21 cellular contexts compared by ENCODE assay signal in genomic region chrX:153930011-153930910, GRCh38. TPM values are rescaled to one million over a fixed set of nuclear protein-coding genes. Genes with fewer than 3 reads are reported as not detected.
DNase-seq lines count a peak whose midpoint lies in the region; ATAC-seq and TF ChIP-seq lines count a peak whose summit lies in the region.
"Had no signal": no experiment of that assay in that cellular context is flagged by ENCODE, and none has a peak within 500 bp of the region (broad histone marks: within the 10 kb centered on the region; RNA-seq: fewer than 3 reads in every experiment).

No MANE protein-coding gene starts in this region.

- H3K36me3 ChIP-seq in upper lobe of left lung: peaks cover 0 to 33% (median 11%) of the 10 kb centered on the region in 4 donors

- DNase-seq in activated naive CD4-positive, alpha-beta T cell treated with anti-CD3 and anti-CD28 coated beads, Interleukin-2, amount 10 ng/mL, durations not matched to agents 7 days and 5 days: no peak
- no peak for DNase-seq in activated naive CD4-positive, alpha-beta T cell (lab: John Stamatoyannopoulos, UW)
- DNase-seq in HL-60 (ENCODE audit: low read depth in 1 of 2, low spot score in 1 of 2) (no peak), upper lobe of left lung (no peak)
- DNase-seq in activated naive CD8-positive, alpha-beta T cell treated with anti-CD3 and anti-CD28 coated beads, Interleukin-2, amount 10 ng/mL, durations not matched to agents 7 days and 5 days: no peak
- no peak for DNase-seq in stimulated activated effector memory CD8-positive, alpha-beta T cell treated with anti-CD3 and anti-CD28 coated beads, Interleukin-12 subunit alpha, Interleukin-12 subunit beta, amount 100 ng/mL, for 72 hours (ENCODE audit: low spot score in 2 of 2)
- no peak for DNase-seq in activated CD8-positive, alpha-beta memory T cell treated with anti-CD3 and anti-CD28 coated beads, Interleukin-2, amount 10 ng/mL, durations not matched to agents 7 days and 5 days
- DNase-seq: activated CD4-positive, alpha-beta T cell treated with anti-CD3 and anti-CD28 coated beads for 4 hours; activated naive CD4-positive, alpha-beta T cell treated with anti-CD3 and anti-CD28 coated beads, Interleukin-2, amount 50 U/mL, for 16 hours; activated T-cell treated with anti-CD3 and anti-CD28 coated beads for 4 hours; Caco-2; endodermal cell; H9; left cardiac atrium; MG63; NCI-H1417 treated with DMSO at 0.1 percent for 48 hours; NCI-H524; nephron progenitor cell; sigmoid colon had no signal

- WGBS in upper lobe of left lung, 2 donors: 88 to 93% methylated on average over 6 to 31 of the region's 31 CpGs

- H3K9me3 ChIP-seq in upper lobe of left lung: no peaks in the 10 kb centered on the region
- H3K9me3 ChIP-seq: Caco-2, MG63, sigmoid colon had no signal

- H3K4me3 Mint-ChIP-seq in activated naive CD4-positive, alpha-beta T cell treated with anti-CD3 and anti-CD28 coated beads, Interleukin-2, amount 10 ng/mL, durations not matched to agents 7 days and 5 days: peak overlapping the region; percentile 26
- H3K4me3 Mint-ChIP-seq in activated naive CD8-positive, alpha-beta T cell treated with anti-CD3 and anti-CD28 coated beads, Interleukin-2, amount 10 ng/mL, durations not matched to agents 7 days and 5 days: peak overlapping the region; percentile 32
- H3K4me3 Mint-ChIP-seq in stimulated activated effector memory CD8-positive, alpha-beta T cell treated with anti-CD3 and anti-CD28 coated beads, Interleukin-12 subunit alpha, Interleukin-12 subunit beta, amount 100 ng/mL, for 72 hours: no peak overlapping the region
- no peak overlapping the region for H3K4me3 Mint-ChIP-seq in activated CD8-positive, alpha-beta memory T cell treated with anti-CD3 and anti-CD28 coated beads, Interleukin-2, amount 10 ng/mL, durations not matched to agents 7 days and 5 days
- H3K4me3 Mint-ChIP-seq: endodermal cell, nephron progenitor cell had no signal

- POLR2A ChIA-PET in activated naive CD8-positive, alpha-beta T cell treated with anti-CD3 and anti-CD28 coated beads, Interleukin-2, amount 10 ng/mL, durations not matched to agents 7 days and 5 days (lab: Charles Lee): interaction anchor here (0.7 to 9.1 kb wide), 4 partner anchors 8 to 23 kb away, joined by 3 to 185 read pairs (median 4); partner anchors contain the start of gene RENBP

- H3K4me1 ChIP-seq in upper lobe of left lung: peaks cover 8 to 67% (median 33%) of the 10 kb centered on the region in 4 donors

- H3K27ac ChIP-seq in HL-60 (replicated peaks) (peak overlapping the region; percentile 52), upper lobe of left lung (peak overlapping the region in 2 of 4 donors; percentile 60 to 71)

- TF ChIP-seq POLR2A in upper lobe of left lung (IDR thresholded peaks at IDR 0.05): no peak

- CTCF ChIA-PET in activated naive CD4-positive, alpha-beta T cell treated with anti-CD3 and anti-CD28 coated beads, Interleukin-2, amount 10 ng/mL, durations not matched to agents 7 days and 5 days (lab: Charles Lee): interaction anchor here (14.7 kb wide), 1 partner anchor 18 kb away, joined by 241 read pairs; the partner anchor contains the start of gene RENBP
- CTCF ChIA-PET in activated CD8-positive, alpha-beta memory T cell treated with anti-CD3 and anti-CD28 coated beads, Interleukin-2, amount 10 ng/mL, durations not matched to agents 7 days and 5 days (lab: Charles Lee): interaction anchor here (9.8 to 10.2 kb wide), 2 partner anchors 17 to 18 kb away, joined by 71 to 190 read pairs; partner anchors contain the start of gene RENBP

- H3K4me3 ChIP-seq in HL-60 (replicated peaks; ENCODE audit: insufficient read depth, low read length) (no peak overlapping the region), upper lobe of left lung (no peak overlapping the region)
- H3K4me3 ChIP-seq: MG63, sigmoid colon had no signal

- H3K27me3 Mint-ChIP-seq in activated naive CD4-positive, alpha-beta T cell treated with anti-CD3 and anti-CD28 coated beads, Interleukin-2, amount 10 ng/mL, durations not matched to agents 7 days and 5 days: no peaks in the 10 kb centered on the region
- H3K27me3 Mint-ChIP-seq in activated naive CD8-positive, alpha-beta T cell treated with anti-CD3 and anti-CD28 coated beads, Interleukin-2, amount 10 ng/mL, durations not matched to agents 7 days and 5 days: no peaks in the 10 kb centered on the region
- no peaks in the 10 kb centered on the region for H3K27me3 Mint-ChIP-seq in activated CD8-positive, alpha-beta memory T cell treated with anti-CD3 and anti-CD28 coated beads, Interleukin-2, amount 10 ng/mL, durations not matched to agents 7 days and 5 days

- TF ChIP-seq EP300 in upper lobe of left lung (IDR thresholded peaks at IDR 0.05): no peak

- no peaks in the 10 kb centered on the region for H3K9me3 Mint-ChIP-seq in activated naive CD4-positive, alpha-beta T cell treated with anti-CD3 and anti-CD28 coated beads, Interleukin-2, amount 10 ng/mL, durations not matched to agents 7 days and 5 days
- H3K9me3 Mint-ChIP-seq in activated naive CD8-positive, alpha-beta T cell treated with anti-CD3 and anti-CD28 coated beads, Interleukin-2, amount 10 ng/mL, durations not matched to agents 7 days and 5 days: no peaks in the 10 kb centered on the region
- H3K9me3 Mint-ChIP-seq in stimulated activated effector memory CD8-positive, alpha-beta T cell treated with anti-CD3 and anti-CD28 coated beads, Interleukin-12 subunit alpha, Interleukin-12 subunit beta, amount 100 ng/mL, for 72 hours: no peaks in the 10 kb centered on the region
- no peaks in the 10 kb centered on the region for H3K9me3 Mint-ChIP-seq in activated CD8-positive, alpha-beta memory T cell treated with anti-CD3 and anti-CD28 coated beads, Interleukin-2, amount 10 ng/mL, durations not matched to agents 7 days and 5 days (ENCODE audit: low read depth)

- no peaks in the 10 kb centered on the region for H3K27me3 ChIP-seq in HL-60 (ENCODE audit: insufficient read depth, poor library complexity, severe bottlenecking)
- no peaks in the 10 kb centered on the region for H3K27me3 ChIP-seq in upper lobe of left lung
- H3K27me3 ChIP-seq: MG63, sigmoid colon had no signal

- peaks cover 16% of the 10 kb centered on the region for H3K36me3 Mint-ChIP-seq in activated naive CD4-positive, alpha-beta T cell treated with anti-CD3 and anti-CD28 coated beads, Interleukin-2, amount 10 ng/mL, durations not matched to agents 7 days and 5 days
- peaks cover 11% of the 10 kb centered on the region for H3K36me3 Mint-ChIP-seq in activated naive CD8-positive, alpha-beta T cell treated with anti-CD3 and anti-CD28 coated beads, Interleukin-2, amount 10 ng/mL, durations not matched to agents 7 days and 5 days
- peaks cover 50% of the 10 kb centered on the region for H3K36me3 Mint-ChIP-seq in stimulated activated effector memory CD8-positive, alpha-beta T cell treated with anti-CD3 and anti-CD28 coated beads, Interleukin-12 subunit alpha, Interleukin-12 subunit beta, amount 100 ng/mL, for 72 hours
- H3K36me3 Mint-ChIP-seq in activated CD8-positive, alpha-beta memory T cell treated with anti-CD3 and anti-CD28 coated beads, Interleukin-2, amount 10 ng/mL, durations not matched to agents 7 days and 5 days: peaks cover 14% of the 10 kb centered on the region

- TF ChIP-seq CTCF in HL-60 (IDR thresholded peaks at IDR 0.05; ENCODE audit: insufficient read depth, low read length) (no peak), upper lobe of left lung (IDR thresholded peaks at IDR 0.05) (no peak)

- no peak for ATAC-seq in activated naive CD8-positive, alpha-beta T cell treated with anti-CD3 and anti-CD28 coated beads, Interleukin-2, amount 10 ng/mL, durations not matched to agents 7 days and 5 days (ENCODE audit: low read depth)
- ATAC-seq in stimulated activated effector memory CD8-positive, alpha-beta T cell treated with anti-CD3 and anti-CD28 coated beads, Interleukin-12 subunit alpha, Interleukin-12 subunit beta, amount 100 ng/mL, for 72 hours: no peak
- ATAC-seq in GM18873 (IDR thresholded peaks at IDR 0.05; ENCODE audit: low FRiP score, unreplicated experiment): no peak
- ATAC-seq in upper lobe of left lung (ENCODE audit: low FRiP score in 2 of 2): no peak
- ATAC-seq in activated CD8-positive, alpha-beta memory T cell treated with anti-CD3 and anti-CD28 coated beads, Interleukin-2, amount 10 ng/mL, durations not matched to agents 7 days and 5 days: no peak
- ATAC-seq: left cardiac atrium had no signal

- peak overlapping the region; percentile 52 for H3K27ac Mint-ChIP-seq in activated naive CD4-positive, alpha-beta T cell treated with anti-CD3 and anti-CD28 coated beads, Interleukin-2, amount 10 ng/mL, durations not matched to agents 7 days and 5 days
- H3K27ac Mint-ChIP-seq in activated naive CD8-positive, alpha-beta T cell treated with anti-CD3 and anti-CD28 coated beads, Interleukin-2, amount 10 ng/mL, durations not matched to agents 7 days and 5 days: peak overlapping the region; percentile 73
- H3K27ac Mint-ChIP-seq in stimulated activated effector memory CD8-positive, alpha-beta T cell treated with anti-CD3 and anti-CD28 coated beads, Interleukin-12 subunit alpha, Interleukin-12 subunit beta, amount 100 ng/mL, for 72 hours: peak overlapping the region; percentile 80
- no peak overlapping the region for H3K27ac Mint-ChIP-seq in activated CD8-positive, alpha-beta memory T cell treated with anti-CD3 and anti-CD28 coated beads, Interleukin-2, amount 10 ng/mL, durations not matched to agents 7 days and 5 days
- H3K27ac Mint-ChIP-seq: endodermal cell, nephron progenitor cell had no signal

- H3K4me1 Mint-ChIP-seq in activated naive CD4-positive, alpha-beta T cell treated with anti-CD3 and anti-CD28 coated beads, Interleukin-2, amount 10 ng/mL, durations not matched to agents 7 days and 5 days: peaks cover 33% of the 10 kb centered on the region
- H3K4me1 Mint-ChIP-seq in activated naive CD8-positive, alpha-beta T cell treated with anti-CD3 and anti-CD28 coated beads, Interleukin-2, amount 10 ng/mL, durations not matched to agents 7 days and 5 days: peaks cover 11% of the 10 kb centered on the region
- H3K4me1 Mint-ChIP-seq in stimulated activated effector memory CD8-positive, alpha-beta T cell treated with anti-CD3 and anti-CD28 coated beads, Interleukin-12 subunit alpha, Interleukin-12 subunit beta, amount 100 ng/mL, for 72 hours: peaks cover 24% of the 10 kb centered on the region
- H3K4me1 Mint-ChIP-seq in activated CD8-positive, alpha-beta memory T cell treated with anti-CD3 and anti-CD28 coated beads, Interleukin-2, amount 10 ng/mL, durations not matched to agents 7 days and 5 days: peaks cover 33% of the 10 kb centered on the region

RNA-seq across cellular contexts. Expression of gene ARHGAP4, which starts 4.2 kb away (rescaled TPM):
- 100 to 1,000 TPM; 341 to 356 TPM for total RNA-seq in activated naive CD8-positive, alpha-beta T cell treated with anti-CD3 and anti-CD28 coated beads, Interleukin-2, amount 10 ng/mL, durations not matched to agents 7 days and 5 days
- 100 to 1,000 TPM in 2 of 6 donors, 10 to 100 TPM in 4; 33.4 to 353 (median 82.6) TPM for total RNA-seq in upper lobe of left lung
- 100 to 1,000 TPM; 188 to 300 TPM for total RNA-seq in activated CD8-positive, alpha-beta memory T cell treated with anti-CD3 and anti-CD28 coated beads, Interleukin-2, amount 10 ng/mL, durations not matched to agents 7 days and 5 days

RNA-seq across cellular contexts. Expression of gene NAA10, which starts 4.6 kb away (rescaled TPM):
- total RNA-seq in activated naive CD8-positive, alpha-beta T cell treated with anti-CD3 and anti-CD28 coated beads, Interleukin-2, amount 10 ng/mL, durations not matched to agents 7 days and 5 days: 10 to 100 TPM; 79.5 to 84.3 TPM
- total RNA-seq in upper lobe of left lung: 100 to 1,000 TPM in 2 of 6 donors, 10 to 100 TPM in 4; 30.7 to 116 (median 76.2) TPM
- 100 to 1,000 TPM in 1 of 2 experiments, 10 to 100 TPM in 1; 92.8 to 115 TPM for total RNA-seq in activated CD8-positive, alpha-beta memory T cell treated with anti-CD3 and anti-CD28 coated beads, Interleukin-2, amount 10 ng/mL, durations not matched to agents 7 days and 5 days

RNA-seq across cellular contexts. Expression of gene RENBP, which starts 14.2 kb away (rescaled TPM):
- 10 to 100 TPM; 18.1 to 18.8 TPM for total RNA-seq in activated naive CD8-positive, alpha-beta T cell treated with anti-CD3 and anti-CD28 coated beads, Interleukin-2, amount 10 ng/mL, durations not matched to agents 7 days and 5 days
- total RNA-seq in upper lobe of left lung: 10 to 100 TPM; 32.8 to 81.7 (median 54.5) TPM
- 1 to 10 TPM; 6.8 to 7.5 TPM for total RNA-seq in activated CD8-positive, alpha-beta memory T cell treated with anti-CD3 and anti-CD28 coated beads, Interleukin-2, amount 10 ng/mL, durations not matched to agents 7 days and 5 days

RNA-seq across cellular contexts. Expression of gene AVPR2, which starts 25.8 kb away (rescaled TPM):
- not detected for total RNA-seq in activated naive CD8-positive, alpha-beta T cell treated with anti-CD3 and anti-CD28 coated beads, Interleukin-2, amount 10 ng/mL, durations not matched to agents 7 days and 5 days
- total RNA-seq in upper lobe of left lung: 1 to 10 TPM in 3 of 6 donors, not detected in 3; 1.2 to 2.8 (median 1.4) TPM
- total RNA-seq in activated CD8-positive, alpha-beta memory T cell treated with anti-CD3 and anti-CD28 coated beads, Interleukin-2, amount 10 ng/mL, durations not matched to agents 7 days and 5 days: not detected
- total RNA-seq: Caco-2, endodermal cell, fibroblast of lung, H9 had no signal

RNA-seq across cellular contexts. Expression of gene HCFC1, which starts 41.4 kb away (rescaled TPM):
- 100 to 1,000 TPM; 101 to 107 TPM for total RNA-seq in activated naive CD8-positive, alpha-beta T cell treated with anti-CD3 and anti-CD28 coated beads, Interleukin-2, amount 10 ng/mL, durations not matched to agents 7 days and 5 days
- 10 to 100 TPM; 40.8 to 78.9 (median 52.2) TPM for total RNA-seq in upper lobe of left lung
- total RNA-seq in activated CD8-positive, alpha-beta memory T cell treated with anti-CD3 and anti-CD28 coated beads, Interleukin-2, amount 10 ng/mL, durations not matched to agents 7 days and 5 days: 100 to 1,000 TPM; 136 to 138 TPM

Comparison
In these comparisons a context has a peak if more than half of its experiments do, and no peak if none do; other contexts are left out.
1. H3K4me3 Mint-ChIP-seq: peak in activated naive CD4-positive, alpha-beta T cell treated with anti-CD3 and anti-CD28 coated beads, Interleukin-2, amount 10 ng/mL, durations not matched to agents 7 days and 5 days (single experiment) and activated naive CD8-positive, alpha-beta T cell treated with anti-CD3 and anti-CD28 coated beads, Interleukin-2, amount 10 ng/mL, durations not matched to agents 7 days and 5 days (single experiment); none in stimulated activated effector memory CD8-positive, alpha-beta T cell treated with anti-CD3 and anti-CD28 coated beads, Interleukin-12 subunit alpha, Interleukin-12 subunit beta, amount 100 ng/mL, for 72 hours (single experiment) and activated CD8-positive, alpha-beta memory T cell treated with anti-CD3 and anti-CD28 coated beads, Interleukin-2, amount 10 ng/mL, durations not matched to agents 7 days and 5 days (single experiment).